In the genomic region with DNA sequence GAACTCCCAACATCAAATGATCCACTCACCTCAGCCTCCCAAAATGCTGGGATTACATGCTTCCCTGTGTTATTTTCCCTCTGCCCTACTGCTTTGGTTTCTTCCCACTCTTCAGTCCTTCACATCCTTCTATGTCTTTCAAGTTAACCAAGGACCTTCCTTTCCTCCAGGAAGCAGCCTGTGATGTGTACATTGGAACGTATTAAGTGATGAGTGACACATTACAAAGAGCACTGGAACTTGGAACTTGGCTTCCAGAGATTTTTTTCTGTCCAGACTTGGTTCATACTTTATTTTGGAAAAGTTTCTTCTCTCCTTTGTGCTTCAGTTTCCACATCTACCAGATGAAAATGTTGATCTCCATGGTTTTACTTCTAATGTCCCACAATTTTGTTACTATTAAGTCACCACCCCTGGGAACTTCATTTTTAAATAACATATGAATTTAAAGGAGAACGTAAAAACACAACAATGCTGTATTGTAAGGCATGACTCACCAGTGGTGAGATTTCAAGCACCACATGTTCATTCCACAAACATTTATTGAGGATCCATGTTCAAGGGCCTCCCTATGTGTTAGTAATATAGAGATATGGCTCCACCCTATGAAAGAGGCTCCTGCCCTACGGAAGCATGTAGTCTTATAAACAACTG, we compare ENCODE assay signal across 27 cellular contexts.
DNase-seq lines count a peak whose midpoint lies in the region; TF ChIP-seq lines count a peak whose summit lies in the region.
"Had no signal": no experiment of that assay in that cellular context is flagged by ENCODE, and none has a peak within 500 bp of the region (broad histone marks: within the 10 kb centered on the region; RNA-seq: fewer than 3 reads in every experiment).

No MANE protein-coding gene starts in this region.

- no peak overlapping the region for H2BK5ac ChIP-seq in mesenchymal stem cell (ENCODE audit: low read depth, low read length, poor library complexity, severe bottlenecking)

- no peak overlapping the region for H3K23ac ChIP-seq in mesenchymal stem cell (ENCODE audit: low read length in 2 of 2)

- WGBS in mesenchymal stem cell = no CpG with 5 or more reads among the region's 3 CpGs

- DNase-seq in GM03348 (ENCODE audit: low spot score) = peak; percentile 22
- peak; percentile 13 for DNase-seq in SK-MEL-5 (ENCODE audit: low read depth, low spot score)
- no peak for DNase-seq in epithelial cell of prostate (ENCODE audit: low read depth, low spot score)
- DNase-seq in mesenchymal stem cell = peak; percentile 13
- no peak for DNase-seq in stimulated activated CD4-positive, alpha-beta T cell treated with anti-CD3 and anti-CD28 coated beads, Interleukin-12 subunit alpha, Interleukin-12 subunit beta, amount 100 ng/mL, for 4 hours
- DNase-seq in GM10266 (ENCODE audit: extremely low spot score) = no peak
- DNase-seq in cortex of kidney (lab: John Stamatoyannopoulos, UW) = no peak
- no peak for DNase-seq in SIG-M5 treated with dmso at 0.1 percent for 504 hours (lab: John Stamatoyannopoulos, UW; ENCODE audit: unreplicated experiment)
- DNase-seq: activated CD4-positive, alpha-beta T cell treated with anti-CD3 and anti-CD28 coated beads for 36 hours; activated naive CD4-positive, alpha-beta T cell treated with anti-CD3 and anti-CD28 coated beads, Interleukin-2, amount 50 U/mL, for 16 hours; CD4-positive, alpha-beta T cell; HCEC 1CT; hypothalamus; NCI-H1694; NCI-H446 treated with DMSO at 0.1 percent for 48 hours; NCI-H774; nephron progenitor cell; pancreas; Peyer's patch; SHP77 treated with DMSO at 0.1 percent for 48 hours; stimulated activated CD4-positive, alpha-beta T cell treated with anti-CD3 and anti-CD28 coated beads, Interleukin-2, amount 100 ng/mL, for 24 hours; stimulated activated naive CD8-positive, alpha-beta T cell treated with anti-CD3 and anti-CD28 coated beads, Interleukin-15, Interleukin-2, amounts not matched to agents 100 U/mL and 50 U/mL, for 24 hours had no signal

- H2AFZ ChIP-seq in mesenchymal stem cell (ENCODE audit: low read depth, low read length) = no peak overlapping the region

- no peaks in the 10 kb centered on the region for H3K79me1 ChIP-seq in mesenchymal stem cell (replicated peaks; ENCODE audit: low read length, poor library complexity, severe bottlenecking)

- no peak overlapping the region for H2BK12ac ChIP-seq in mesenchymal stem cell (ENCODE audit: low read length in 2 of 2)

- in situ Hi-C loops in SK-MEL-5 (cut with HindIII; ENCODE audit: low pct_unique_long_range_greater_than_20kb, low sequenced_read_pairs) = no loop called here

- no peak for TF ChIP-seq CTCF in GM10266 (IDR thresholded peaks at IDR 0.05; ENCODE audit: control insufficient read depth, insufficient read depth, low read depth, missing control alignments)

- H2AK5ac ChIP-seq in mesenchymal stem cell (ENCODE audit: low read length, severe bottlenecking) = no peak overlapping the region

- no peak overlapping the region for H4K91ac ChIP-seq in mesenchymal stem cell (ENCODE audit: low read length)

- no peaks in the 10 kb centered on the region for H3K27me3 ChIP-seq in mesenchymal stem cell (ENCODE audit: control insufficient read depth in 1 of 2, insufficient read depth in 1 of 2, low read length in 2 of 2)
- H3K27me3 ChIP-seq: cardiac muscle cell, esophagus muscularis mucosa, pancreas, Peyer's patch, vagina had no signal

- peak overlapping the region; percentile 75 for H3K27ac ChIP-seq in epithelial cell of prostate
- H3K27ac ChIP-seq in mesenchymal stem cell (ENCODE audit: low read length, poor library complexity, severe bottlenecking) = no peak overlapping the region
- H3K27ac ChIP-seq: A549, cardiac muscle cell, coronary artery, esophagus muscularis mucosa, pancreas, Peyer's patch, vagina had no signal

- H3K18ac ChIP-seq in mesenchymal stem cell (ENCODE audit: low read depth in 1 of 2, low read length in 2 of 2) = no peak overlapping the region

- no peak overlapping the region for H3K4me2 ChIP-seq in mesenchymal stem cell (ENCODE audit: low read length, poor library complexity, severe bottlenecking)
- H3K4me2 ChIP-seq: A549 had no signal

- no peak overlapping the region for H2BK120ac ChIP-seq in mesenchymal stem cell (ENCODE audit: low read depth, low read length)

- peak overlapping the region; percentile 17 for H3K9ac ChIP-seq in mesenchymal stem cell (ENCODE audit: low read length)

- no peaks in the 10 kb centered on the region for H3K9me3 ChIP-seq in mesenchymal stem cell (ENCODE audit: control insufficient read depth, low read length)
- H3K9me3 ChIP-seq: A549, esophagus muscularis mucosa, pancreas, Peyer's patch, vagina had no signal

- no peak overlapping the region for H2BK15ac ChIP-seq in mesenchymal stem cell (ENCODE audit: low read depth, poor library complexity, severe bottlenecking)

- no peak overlapping the region for H4K8ac ChIP-seq in mesenchymal stem cell (ENCODE audit: low read length)

- H3K4me1 ChIP-seq in mesenchymal stem cell (ENCODE audit: control insufficient read depth, insufficient read depth, low read depth, low read length) = no peaks in the 10 kb centered on the region
- H3K4me1 ChIP-seq: A549, pancreas, Peyer's patch, vagina had no signal

- no peak overlapping the region for H3K4ac ChIP-seq in mesenchymal stem cell (ENCODE audit: low read depth in 1 of 2, low read length in 2 of 2)

- no peak overlapping the region for H3K14ac ChIP-seq in mesenchymal stem cell (ENCODE audit: low read length in 2 of 2)

- H3K4me3 ChIP-seq in mesenchymal stem cell (ENCODE audit: insufficient read depth in 1 of 2, low read depth in 1 of 2, low read length in 2 of 2) = no peak overlapping the region
- H3K4me3 ChIP-seq: A549, cardiac muscle cell, coronary artery, esophagus muscularis mucosa, pancreas, Peyer's patch, vagina had no signal

- no peaks in the 10 kb centered on the region for H3K36me3 ChIP-seq in mesenchymal stem cell (ENCODE audit: control insufficient read depth in 1 of 2, insufficient read depth in 2 of 2, low read depth in 1 of 2, low read length in 2 of 2)
- H3K36me3 ChIP-seq: cardiac muscle cell, esophagus muscularis mucosa, pancreas, Peyer's patch, vagina had no signal

Comparison
In these comparisons a context has a peak if more than half of its experiments do, and no peak if none do; other contexts are left out.
1. DNase-seq: peak in GM03348 (single experiment), SK-MEL-5 (single experiment) and mesenchymal stem cell (single experiment); none in epithelial cell of prostate (single experiment), stimulated activated CD4-positive, alpha-beta T cell treated with anti-CD3 and anti-CD28 coated beads, Interleukin-12 subunit alpha, Interleukin-12 subunit beta, amount 100 ng/mL, for 4 hours (single experiment), GM10266 (single experiment), cortex of kidney (single experiment) and SIG-M5 treated with dmso at 0.1 percent for 504 hours (single experiment).